Comparison of ENCODE assay signal across 14 cellular contexts in the genomic region with DNA sequence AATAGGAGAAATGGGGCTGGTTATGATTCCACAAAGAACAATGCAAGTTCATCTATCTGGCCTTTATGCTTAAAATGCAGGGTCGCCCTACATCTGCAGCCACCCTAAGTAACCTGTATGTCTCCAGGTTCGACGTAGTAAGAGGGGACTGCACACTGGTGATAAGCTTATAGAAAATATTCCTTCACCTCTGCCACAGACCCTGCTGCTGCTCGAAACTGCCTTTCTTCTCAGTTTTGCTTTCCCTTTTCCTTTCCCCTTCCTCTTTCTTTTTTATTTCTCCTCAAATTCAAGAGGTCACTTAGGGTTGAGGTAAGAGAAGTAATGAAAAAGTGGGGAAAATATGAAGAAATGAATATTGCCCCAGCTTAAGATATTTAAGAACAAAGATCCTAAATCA.
DNase-seq lines count a peak whose midpoint lies in the region; ATAC-seq and TF ChIP-seq lines count a peak whose summit lies in the region.
"Had no signal": no experiment of that assay in that cellular context is flagged by ENCODE, and none has a peak within 500 bp of the region (broad histone marks: within the 10 kb centered on the region; RNA-seq: fewer than 3 reads in every experiment).

No MANE protein-coding gene starts in this region.

- no peak overlapping the region for H3K27ac Mint-ChIP-seq in CD8-positive, alpha-beta T cell
- H3K27ac Mint-ChIP-seq: activated CD4-positive, alpha-beta memory T cell treated with anti-CD3 and anti-CD28 coated beads, Interleukin-2, amount 10 ng/mL, durations not matched to agents 7 days and 5 days; activated naive CD8-positive, alpha-beta T cell; CD4-positive, alpha-beta memory T cell had no signal

- no peak overlapping the region for H3K27ac ChIP-seq in effector memory CD4-positive, alpha-beta T cell (ENCODE audit: insufficient read depth, low read length, poor library complexity, severe bottlenecking)
- H3K27ac ChIP-seq in CD8-positive, alpha-beta T cell (ENCODE audit: low read depth, low read length), result no peak overlapping the region
- H3K27ac ChIP-seq: psoas muscle had no signal

- peaks cover 3% of the 10 kb centered on the region for H3K27me3 ChIP-seq in effector memory CD4-positive, alpha-beta T cell (replicated peaks; ENCODE audit: control insufficient read depth, insufficient read depth, low read length, poor library complexity, severe bottlenecking)
- no peaks in the 10 kb centered on the region for H3K27me3 ChIP-seq in CD8-positive, alpha-beta T cell (ENCODE audit: insufficient read depth, low read length)
- H3K27me3 ChIP-seq: stomach had no signal

- intact Hi-C loops in CD8-positive, alpha-beta T cell (cut with DNase I, micrococcal nuclease), result no loop called here

- no peak overlapping the region for H3K4me3 ChIP-seq in effector memory CD4-positive, alpha-beta T cell (ENCODE audit: insufficient read depth, low read depth, low read length, poor library complexity, severe bottlenecking)
- H3K4me3 ChIP-seq in CD8-positive, alpha-beta T cell (ENCODE audit: low read depth, low read length), result no peak overlapping the region
- H3K4me3 ChIP-seq: psoas muscle, stomach had no signal

- no peak overlapping the region for H3K4me3 Mint-ChIP-seq in CD8-positive, alpha-beta T cell
- H3K4me3 Mint-ChIP-seq: activated CD4-positive, alpha-beta memory T cell treated with anti-CD3 and anti-CD28 coated beads, Interleukin-2, amount 10 ng/mL, durations not matched to agents 7 days and 5 days; activated naive CD8-positive, alpha-beta T cell; CD4-positive, alpha-beta memory T cell had no signal

- CTCF ChIA-PET in CD8-positive, alpha-beta T cell (lab: Charles Lee), result no interaction called here

- no peaks in the 10 kb centered on the region for H3K4me1 Mint-ChIP-seq in CD8-positive, alpha-beta T cell (ENCODE audit: low read depth)
- H3K4me1 Mint-ChIP-seq: CD4-positive, alpha-beta memory T cell had no signal

- no peaks in the 10 kb centered on the region for H3K36me3 Mint-ChIP-seq in CD8-positive, alpha-beta T cell
- H3K36me3 Mint-ChIP-seq: activated naive CD8-positive, alpha-beta T cell; CD4-positive, alpha-beta memory T cell had no signal

- H3K4me1 ChIP-seq in effector memory CD4-positive, alpha-beta T cell (ENCODE audit: control insufficient read depth, insufficient read depth, low read length, poor library complexity, severe bottlenecking), result no peaks in the 10 kb centered on the region
- no peaks in the 10 kb centered on the region for H3K4me1 ChIP-seq in CD8-positive, alpha-beta T cell (ENCODE audit: insufficient read depth, low read length)
- H3K4me1 ChIP-seq: psoas muscle had no signal

- TF ChIP-seq CTCF in CD8-positive, alpha-beta T cell (IDR thresholded peaks at IDR 0.05), result no peak
- TF ChIP-seq CTCF in GM13977 (IDR thresholded peaks at IDR 0.05; ENCODE audit: extremely low read depth, insufficient read depth, missing control alignments), result no peak

- H3K9me3 ChIP-seq in effector memory CD4-positive, alpha-beta T cell (ENCODE audit: control insufficient read depth, low read length), result no peaks in the 10 kb centered on the region
- H3K9me3 ChIP-seq in CD8-positive, alpha-beta T cell (ENCODE audit: low read length), result no peaks in the 10 kb centered on the region
- H3K9me3 ChIP-seq: psoas muscle, stomach had no signal

- H3K27me3 Mint-ChIP-seq in CD8-positive, alpha-beta T cell (ENCODE audit: low read depth), result peaks cover 10% of the 10 kb centered on the region

- in situ Hi-C loops in GM13977 (cut with MboI; ENCODE audit: low pct_unique_long_range_greater_than_20kb, low sequenced_read_pairs, unreplicated experiment), result no loop called here

- POLR2A ChIA-PET in CD8-positive, alpha-beta T cell (lab: Charles Lee), result no interaction called here

- ATAC-seq in GM18870 (IDR thresholded peaks at IDR 0.05; ENCODE audit: unreplicated experiment) (peak; percentile 60), GM21515 (IDR thresholded peaks at IDR 0.05; ENCODE audit: unreplicated experiment) (peak; percentile 85), HG03097 (IDR thresholded peaks at IDR 0.05; ENCODE audit: low FRiP score, unreplicated experiment) (peak; percentile 76)
- no peak for ATAC-seq in CD8-positive, alpha-beta T cell
- ATAC-seq: psoas muscle had no signal

- H3K36me3 ChIP-seq in effector memory CD4-positive, alpha-beta T cell (ENCODE audit: control insufficient read depth, insufficient read depth, low read length), result no peaks in the 10 kb centered on the region
- H3K36me3 ChIP-seq in CD8-positive, alpha-beta T cell (ENCODE audit: insufficient read depth, low read length), result no peaks in the 10 kb centered on the region
- H3K36me3 ChIP-seq: stomach had no signal

- peak; percentile 81 for DNase-seq in OCI-M1 (lab: John Stamatoyannopoulos, UW)
- no peak for DNase-seq in effector memory CD4-positive, alpha-beta T cell
- no peak for DNase-seq in CD8-positive, alpha-beta T cell
- DNase-seq in T-helper 1 cell, result no peak
- no peak for DNase-seq in GM13977 (ENCODE audit: low spot score)
- DNase-seq: activated CD4-positive, alpha-beta memory T cell treated with anti-CD3 and anti-CD28 coated beads, Interleukin-2, amount 10 ng/mL, durations not matched to agents 7 days and 5 days; CD4-positive, alpha-beta memory T cell; NCI-H1436 treated with DMSO at 0.1 percent for 48 hours; psoas muscle; stomach had no signal

- no peaks in the 10 kb centered on the region for H3K9me3 Mint-ChIP-seq in CD8-positive, alpha-beta T cell
- H3K9me3 Mint-ChIP-seq: activated CD4-positive, alpha-beta memory T cell treated with anti-CD3 and anti-CD28 coated beads, Interleukin-2, amount 10 ng/mL, durations not matched to agents 7 days and 5 days had no signal
